Comparison of ENCODE assay signal across 1 cellular context in genomic region chr1:116713474-116713873, GRCh38.
TF ChIP-seq lines count a peak whose summit lies in the region.

No MANE protein-coding gene starts in this region.

TF ChIP-seq in H1, 55 proteins besides CTCF, POLR2A, EP300 and RAD21:
- TF ChIP-seq SIN3A (conservative IDR thresholded peaks at IDR 0.05 in 1 of 2, IDR thresholded peaks at IDR 0.05 in 1 of 2; ENCODE audit: low read depth in 1 of 2, low read length in 2 of 2) (no peak), CREB1 (IDR thresholded peaks at IDR 0.05) (no peak), SP2 (IDR thresholded peaks at IDR 0.05; ENCODE audit: low read length) (no peak), POU5F1 (IDR thresholded peaks at IDR 0.05; ENCODE audit: low read depth, low read length) (no peak), BRCA1 (IDR thresholded peaks at IDR 0.05; ENCODE audit: low read depth, low read length) (no peak), CEBPB (IDR thresholded peaks at IDR 0.05; ENCODE audit: low read depth, low read length) (no peak), TEAD4 (IDR thresholded peaks at IDR 0.05; ENCODE audit: low read depth, low read length) (no peak), TAF1 (IDR thresholded peaks at IDR 0.05; ENCODE audit: low read depth, low read length) (no peak), RNF2 (IDR thresholded peaks at IDR 0.05; ENCODE audit: borderline replicate concordance, low read depth, low read length, missing control alignments, poor library complexity, severe bottlenecking) (no peak)
